In genomic region chr20:34515484-34516037, GRCh38 we compare ENCODE assay signal across 8 cellular contexts. TPM values are rescaled to one million over a fixed set of nuclear protein-coding genes. Genes with fewer than 3 reads are reported as not detected.
DNase-seq lines count a peak whose midpoint lies in the region; ATAC-seq and TF ChIP-seq lines count a peak whose summit lies in the region.

No MANE protein-coding gene starts in this region.

- POLR2A ChIA-PET in AG04449 (lab: Yijun Ruan, JAX): interaction anchor here (0.9 to 1.9 kb wide), 3 partner anchors 10 to 64 kb away, joined by 3 to 6 read pairs (median 3); no protein-coding TSS in a partner anchor
- POLR2A ChIA-PET in activated CD4-positive, alpha-beta memory T cell treated with anti-CD3 and anti-CD28 coated beads for 36 hours (lab: Charles Lee): interaction anchor here (0.7 to 2.7 kb wide), 8 partner anchors 15 to 403 kb away, joined by 3 to 21 read pairs (median 6); partner anchors contain the start of genes AHCY, EIF2S2, ITCH and MAP1LC3A

- peaks cover 25% of the 10 kb centered on the region for H3K4me1 ChIP-seq in effector memory CD4-positive, alpha-beta T cell (ENCODE audit: control insufficient read depth, insufficient read depth, low read length, poor library complexity, severe bottlenecking)
- H3K4me1 ChIP-seq in mucosa of stomach (ENCODE audit: control insufficient read depth, insufficient read depth, low read length): peaks cover 17% of the 10 kb centered on the region

- ATAC-seq in GM18868 (IDR thresholded peaks at IDR 0.05; ENCODE audit: unreplicated experiment): peak; percentile 65
- peak; percentile 46 for ATAC-seq in HG03103 (IDR thresholded peaks at IDR 0.05; ENCODE audit: low read depth, unreplicated experiment)

- H3K9ac ChIP-seq in mucosa of stomach (ENCODE audit: low read length): peak overlapping the region; percentile 93

- H3K27me3 Mint-ChIP-seq in activated CD4-positive, alpha-beta memory T cell treated with anti-CD3 and anti-CD28 coated beads for 36 hours: no peaks in the 10 kb centered on the region

- H3K4me3 ChIP-seq in AG04449 (ENCODE audit: low read depth, low read length): peak overlapping the region; percentile 88
- peak overlapping the region; percentile 96 for H3K4me3 ChIP-seq in effector memory CD4-positive, alpha-beta T cell (ENCODE audit: insufficient read depth, low read depth, low read length, poor library complexity, severe bottlenecking)
- peak overlapping the region; percentile 95 for H3K4me3 ChIP-seq in mucosa of stomach (ENCODE audit: low read length)

- TF ChIP-seq CTCF in AG04449 (IDR thresholded peaks at IDR 0.05; ENCODE audit: insufficient read depth, low read length, missing control alignments): no peak

- peaks cover 34% of the 10 kb centered on the region for H3K4me1 Mint-ChIP-seq in activated CD4-positive, alpha-beta memory T cell treated with anti-CD3 and anti-CD28 coated beads for 36 hours (ENCODE audit: low read depth)

- H3K27ac ChIP-seq in effector memory CD4-positive, alpha-beta T cell (ENCODE audit: insufficient read depth, low read length, poor library complexity, severe bottlenecking): peak overlapping the region; percentile 77

- no peak for DNase-seq in AG04449 (ENCODE audit: low read depth, low spot score)
- DNase-seq in NCI-H345 (lab: John Stamatoyannopoulos, UW): peak; percentile 86
- peak; percentile 83 for DNase-seq in activated CD4-positive, alpha-beta memory T cell treated with anti-CD3 and anti-CD28 coated beads for 36 hours
- DNase-seq in effector memory CD4-positive, alpha-beta T cell: peak; percentile 51 to 62 (median 58)
- peak; percentile 39 to 57 for DNase-seq in stimulated activated CD8-positive, alpha-beta memory T cell treated with anti-CD3 and anti-CD28 coated beads, Interleukin-7, amount 100 ng/mL, for 48 hours (ENCODE audit: extremely low read depth in 1 of 2, low read depth in 1 of 2)

- no peaks in the 10 kb centered on the region for H3K9me3 Mint-ChIP-seq in activated CD4-positive, alpha-beta memory T cell treated with anti-CD3 and anti-CD28 coated beads for 36 hours

- H3K36me3 Mint-ChIP-seq in activated CD4-positive, alpha-beta memory T cell treated with anti-CD3 and anti-CD28 coated beads for 36 hours: peaks cover 6% of the 10 kb centered on the region

- CTCF ChIA-PET in AG04449 (lab: Yijun Ruan, JAX): interaction anchor here (0.6 to 4.0 kb wide), 5 partner anchors 23 to 254 kb away, joined by 3 to 67 read pairs (median 5); no protein-coding TSS in a partner anchor
- CTCF ChIA-PET in activated CD4-positive, alpha-beta memory T cell treated with anti-CD3 and anti-CD28 coated beads for 36 hours (lab: Charles Lee): interaction anchor here (0.7 to 5.4 kb wide), 7 partner anchors 8 to 213 kb away, joined by 3 to 97 read pairs (median 8); partner anchors contain the start of genes AHCY and ITCH

- no peaks in the 10 kb centered on the region for H3K9me3 ChIP-seq in effector memory CD4-positive, alpha-beta T cell (ENCODE audit: control insufficient read depth, low read length)
- H3K9me3 ChIP-seq in mucosa of stomach (ENCODE audit: control insufficient read depth, low read length): no peaks in the 10 kb centered on the region

- H3K36me3 ChIP-seq in effector memory CD4-positive, alpha-beta T cell (ENCODE audit: control insufficient read depth, insufficient read depth, low read length): no peaks in the 10 kb centered on the region
- H3K36me3 ChIP-seq in mucosa of stomach (ENCODE audit: control insufficient read depth, insufficient read depth, low read length): no peaks in the 10 kb centered on the region

- no peaks in the 10 kb centered on the region for H3K27me3 ChIP-seq in effector memory CD4-positive, alpha-beta T cell (replicated peaks; ENCODE audit: control insufficient read depth, insufficient read depth, low read length, poor library complexity, severe bottlenecking)
- no peaks in the 10 kb centered on the region for H3K27me3 ChIP-seq in mucosa of stomach (ENCODE audit: control insufficient read depth, insufficient read depth, low read length)

- peak overlapping the region; percentile 98 for H3K4me3 Mint-ChIP-seq in activated CD4-positive, alpha-beta memory T cell treated with anti-CD3 and anti-CD28 coated beads for 36 hours

- H3K27ac Mint-ChIP-seq in activated CD4-positive, alpha-beta memory T cell treated with anti-CD3 and anti-CD28 coated beads for 36 hours: peak overlapping the region; percentile 92

- intact Hi-C loops in activated CD4-positive, alpha-beta memory T cell treated with anti-CD3 and anti-CD28 coated beads for 36 hours (cut with micrococcal nuclease): loop anchor here (1.0 to 10.0 kb wide), 6 partner anchors 153 to 521 kb away; partner anchors contain the start of genes AHCY, ITCH, PIGU and RALY

RNA-seq across cellular contexts. Expression of gene DYNLRB1, which starts 0.7 kb away (rescaled TPM):
- total RNA-seq in activated CD4-positive, alpha-beta memory T cell treated with anti-CD3 and anti-CD28 coated beads for 36 hours: 100 to 1,000 TPM; 101 to 108 TPM

RNA-seq across cellular contexts. Expression of gene MAP1LC3A, which starts 43.0 kb away (rescaled TPM):
- total RNA-seq in activated CD4-positive, alpha-beta memory T cell treated with anti-CD3 and anti-CD28 coated beads for 36 hours: 1 to 10 TPM; 4.6 to 5.6 TPM
